Comparison of ENCODE assay signal across 24 cellular contexts in the genomic region with DNA sequence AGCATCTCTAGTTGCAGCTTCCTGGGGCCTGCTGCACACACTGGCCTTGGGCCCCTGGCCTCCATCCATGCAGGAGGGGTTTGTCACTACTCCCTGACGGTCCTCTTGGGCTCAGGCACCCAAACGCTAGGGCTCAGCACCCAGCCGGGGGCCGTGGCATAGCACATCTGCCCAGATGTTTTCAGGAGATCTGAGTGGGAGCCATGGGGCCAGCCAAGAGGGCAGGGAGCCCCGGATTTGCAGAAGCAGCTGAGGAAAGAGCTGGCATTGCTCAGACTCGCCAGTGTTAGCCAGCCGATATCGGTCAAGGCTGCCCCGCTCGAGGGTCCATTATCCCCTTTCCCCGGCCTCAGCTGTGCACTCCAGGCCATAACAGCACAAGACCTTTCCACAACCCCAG. TPM values are rescaled to one million over a fixed set of nuclear protein-coding genes. Genes with fewer than 3 reads are reported as not detected.
A peak's percentile ranks its signal among the peaks of the same experiment; 100 is the strongest.
DNase-seq lines count a peak whose midpoint lies in the region; ATAC-seq, FAIRE-seq and TF ChIP-seq lines count a peak whose summit lies in the region.
"Had no signal": no experiment of that assay in that cellular context is flagged by ENCODE, and none has a peak within 500 bp of the region (broad histone marks: within the 10 kb centered on the region; RNA-seq: fewer than 3 reads in every experiment).

No MANE protein-coding gene starts in this region.

- H3K36me3 ChIP-seq in kidney (ENCODE audit: control insufficient read depth in 1 of 2, insufficient read depth in 2 of 2, low read length in 2 of 2) (no peaks in the 10 kb centered on the region), SJCRH30 (no peaks in the 10 kb centered on the region)
- H3K36me3 ChIP-seq: colonic mucosa, left lung, uterus had no signal

- H3K27ac ChIP-seq in A549 (0 out of 6 replicates have a peak overlapping the region, but pooled peaks of 1 of the 2 experiments have one; percentile 91), kidney (ENCODE audit: low read depth in 2 of 2, low read length in 2 of 2) (no peak overlapping the region), SJCRH30 (no peak overlapping the region)
- H3K27ac ChIP-seq: colonic mucosa, KMS-11, left lung, parathyroid adenoma had no signal

- POLR2A ChIA-PET in A549 (lab: Yijun Ruan, JAX), result no interaction called here
- POLR2A ChIA-PET in activated naive CD8-positive, alpha-beta T cell treated with anti-CD3 and anti-CD28 coated beads, Interleukin-2, amount 10 ng/mL, durations not matched to agents 7 days and 5 days (lab: Charles Lee), result no interaction called here

- H3K9me3 Mint-ChIP-seq in Calu3 (ENCODE audit: low read depth, unreplicated experiment) (no peaks in the 10 kb centered on the region), naive B cell (no peaks in the 10 kb centered on the region)
- no peaks in the 10 kb centered on the region for H3K9me3 Mint-ChIP-seq in activated naive CD8-positive, alpha-beta T cell treated with anti-CD3 and anti-CD28 coated beads, Interleukin-2, amount 10 ng/mL, durations not matched to agents 7 days and 5 days

- DNase-seq in A549 (ENCODE audit: low read depth in 1 of 2, low spot score in 1 of 2) (no peak), Calu3 (no peak), naive B cell (no peak), kidney (no peak), SJCRH30 (no peak)
- no peak for DNase-seq in activated naive CD8-positive, alpha-beta T cell treated with anti-CD3 and anti-CD28 coated beads, Interleukin-2, amount 10 ng/mL, durations not matched to agents 7 days and 5 days
- DNase-seq: activated CD4-positive, CD25-positive, alpha-beta regulatory T cell; colonic mucosa; COR-L47; EL; left lung; NCI-H1092 treated with DMSO at 0.1 percent for 48 hours; NCI-H2107; NCI-H524; SHP77 treated with DMSO at 0.1 percent for 48 hours; stimulated activated CD4-positive, alpha-beta T cell treated with anti-CD3 and anti-CD28 coated beads, Interleukin-1b, Interleukin-23, amount 100 ng/mL, for 48 hours; T-helper 2 cell; uterus had no signal

- H3K4me2 ChIP-seq in A549, result peak overlapping the region; percentile 80; the same call in 2 of the 3 replicates
- H3K4me2 ChIP-seq: KMS-11 had no signal

- FAIRE-seq in A549 (lab: Jason Lieb, UNC) (no peak), kidney (lab: Jason Lieb, UNC) (no peak)
- FAIRE-seq: frontal cortex, GM19239 had no signal

- H3K36me3 Mint-ChIP-seq in Calu3 (ENCODE audit: insufficient read depth, unreplicated experiment) (peaks cover 54% of the 10 kb centered on the region), naive B cell (no peaks in the 10 kb centered on the region)
- H3K36me3 Mint-ChIP-seq in activated naive CD8-positive, alpha-beta T cell treated with anti-CD3 and anti-CD28 coated beads, Interleukin-2, amount 10 ng/mL, durations not matched to agents 7 days and 5 days, result no peaks in the 10 kb centered on the region

- no peak for ATAC-seq in A549
- ATAC-seq in activated naive CD8-positive, alpha-beta T cell treated with anti-CD3 and anti-CD28 coated beads, Interleukin-2, amount 10 ng/mL, durations not matched to agents 7 days and 5 days (ENCODE audit: low read depth), result no peak
- ATAC-seq in naive B cell (ENCODE audit: low read depth in 2 of 2), result no peak
- ATAC-seq in GM19463 (IDR thresholded peaks at IDR 0.05; ENCODE audit: unreplicated experiment), result no peak
- ATAC-seq in HG03045 (IDR thresholded peaks at IDR 0.05; ENCODE audit: unreplicated experiment), result no peak
- ATAC-seq: left lung had no signal

- H3K9me3 ChIP-seq in A549, result no peaks in the 10 kb centered on the region
- H3K9me3 ChIP-seq in kidney (ENCODE audit: control insufficient read depth in 1 of 2, low read length in 2 of 2), result no peaks in the 10 kb centered on the region
- H3K9me3 ChIP-seq in SJCRH30 (replicated peaks), result no peaks in the 10 kb centered on the region
- H3K9me3 ChIP-seq: colonic mucosa, left lung, uterus had no signal

- H3K27me3 ChIP-seq in SJCRH30, result no peaks in the 10 kb centered on the region
- H3K27me3 ChIP-seq: uterus had no signal

- BruUV-seq in Calu3 (replicated peaks; lab: Mats Ljungman, UMichigan), result no TSS peak

- no peak overlapping the region for H3K9ac ChIP-seq in kidney (ENCODE audit: low read length in 2 of 2)
- H3K9ac ChIP-seq: KMS-11, parathyroid adenoma had no signal

- H3K27me3 Mint-ChIP-seq in Calu3 (ENCODE audit: unreplicated experiment) (no peaks in the 10 kb centered on the region), naive B cell (peaks cover 58 to 80% (median 70%) of the 10 kb centered on the region in 3 donors)
- peaks cover 59% of the 10 kb centered on the region for H3K27me3 Mint-ChIP-seq in activated naive CD8-positive, alpha-beta T cell treated with anti-CD3 and anti-CD28 coated beads, Interleukin-2, amount 10 ng/mL, durations not matched to agents 7 days and 5 days

- H3K4me3 Mint-ChIP-seq in Calu3 (ENCODE audit: low read depth, unreplicated experiment) (peak overlapping the region; percentile 71), naive B cell (peak overlapping the region in 6 of 8 donors; percentile 64 to 83 (median 80))
- peak overlapping the region; percentile 52 for H3K4me3 Mint-ChIP-seq in activated naive CD8-positive, alpha-beta T cell treated with anti-CD3 and anti-CD28 coated beads, Interleukin-2, amount 10 ng/mL, durations not matched to agents 7 days and 5 days

- H3K4me1 ChIP-seq in A549 (peaks cover 5% of the 10 kb centered on the region), kidney (ENCODE audit: control insufficient read depth in 1 of 2, insufficient read depth in 1 of 2, low read depth in 1 of 2, low read length in 2 of 2) (no peaks in the 10 kb centered on the region), SJCRH30 (peaks cover under 1% of the 10 kb centered on the region; the same call in 1 of the 2 replicates)
- H3K4me1 ChIP-seq: colonic mucosa, parathyroid adenoma had no signal

- TF ChIP-seq CTCF in A549 (IDR thresholded peaks at IDR 0.05) (no peak), Calu3 (IDR thresholded peaks at IDR 0.05; ENCODE audit: unreplicated experiment) (no peak), kidney (IDR thresholded peaks at IDR 0.05; ENCODE audit: borderline replicate concordance, extremely low read depth, insufficient read depth) (no peak)

- peaks cover 16% of the 10 kb centered on the region for H3K4me1 Mint-ChIP-seq in Calu3 (ENCODE audit: low read depth, unreplicated experiment)
- peaks cover 1% of the 10 kb centered on the region for H3K4me1 Mint-ChIP-seq in activated naive CD8-positive, alpha-beta T cell treated with anti-CD3 and anti-CD28 coated beads, Interleukin-2, amount 10 ng/mL, durations not matched to agents 7 days and 5 days
- H3K4me1 Mint-ChIP-seq in naive B cell, result peaks cover 5 to 13% (median 10%) of the 10 kb centered on the region in 3 donors

- intact Hi-C loops in Calu3 (cut with micrococcal nuclease; ENCODE audit: unreplicated experiment) (no loop called here), kidney (cut with DNase I) (loop anchor here (10.0 kb wide), 1 partner anchor 243 kb away; no protein-coding TSS in a partner anchor)

- TF ChIP-seq POLR2A in A549 (IDR thresholded peaks at IDR 0.05; ENCODE audit: low read length), result no peak

- TF ChIP-seq EP300 in A549 (IDR thresholded peaks at IDR 0.05), result no peak

- CTCF ChIA-PET in A549 (lab: Yijun Ruan, JAX), result interaction anchor here (0.8 to 6.7 kb wide), 11 partner anchors 16 to 373 kb away, joined by 3 to 74 read pairs (median 7); a partner anchor contains a TSS
- CTCF ChIA-PET in Calu3 (lab: Charles Lee), result interaction anchor here (1.0 to 1.6 kb wide), 4 partner anchors 29 to 156 kb away, joined by 3 to 5 read pairs (median 4); no protein-coding TSS in a partner anchor

- peak overlapping the region; percentile 81 for H3K27ac Mint-ChIP-seq in Calu3 (ENCODE audit: unreplicated experiment)
- H3K27ac Mint-ChIP-seq in activated naive CD8-positive, alpha-beta T cell treated with anti-CD3 and anti-CD28 coated beads, Interleukin-2, amount 10 ng/mL, durations not matched to agents 7 days and 5 days, result no peak overlapping the region
- no peak overlapping the region for H3K27ac Mint-ChIP-seq in naive B cell

- no peak overlapping the region for H3K4me3 ChIP-seq in A549
- no peak overlapping the region for H3K4me3 ChIP-seq in kidney (ENCODE audit: low read length in 2 of 2)
- H3K4me3 ChIP-seq in SJCRH30, result no peak overlapping the region

- no peak for TF ChIP-seq RAD21 in A549 (conservative IDR thresholded peaks at IDR 0.05 in 1 of 2, IDR thresholded peaks at IDR 0.05 in 1 of 2)

- WGBS in A549 (ENCODE audit: missing lambda C conversion rate), result 84% methylated on average over 11 of the region's 11 CpGs

TF ChIP-seq in A549, 52 proteins besides CTCF, POLR2A, EP300 and RAD21 (continues in another document):
- TF ChIP-seq TFCP2L1 (CRISPR knock-in tag; IDR thresholded peaks at IDR 0.05) (no peak), CHD4 (IDR thresholded peaks at IDR 0.05; ENCODE audit: borderline replicate concordance) (no peak), NFE2L2 (conservative IDR thresholded peaks at IDR 0.05; ENCODE audit: low read length) (no peak)

RNA-seq across cellular contexts. Expression of a gene that starts 1.5 kb away (rescaled TPM):
- polyA plus RNA-seq in A549 (2011; rRNA removed), result 9.3 and 11.9 TPM in 2 replicates
- 13.4 and 14.7 TPM in 2 replicates for polyA plus RNA-seq in A549 (2012; cell fraction: cytosol; rRNA removed)
- 8.6 and 10.3 TPM in 2 replicates for polyA plus RNA-seq in A549 (2012; cell fraction: nucleus; rRNA removed)
- 11.5 to 13.9 TPM (median 12.2 TPM) in 3 replicates for polyA plus RNA-seq in A549 (2017; fragmentation: RNase III; extraction: RNeasy Plus Mini Kit Qiagen cat#74134 plus additional on column Dnase treatment)
- 3.8 and 4.2 TPM in 2 replicates for polyA minus RNA-seq in A549 (2011; rRNA and poly(A)+ RNA removed)
- total RNA-seq in Calu3 (2022), result 666 and 983 TPM in 2 replicates
- not detected for total RNA-seq in activated naive CD8-positive, alpha-beta T cell treated with anti-CD3 and anti-CD28 coated beads, Interleukin-2, amount 10 ng/mL, durations not matched to agents 7 days and 5 days
- not detected for polyA plus RNA-seq in naive B cell (ENCODE audit: low read depth in 6 of 6)
- 19.6 TPM for total RNA-seq in kidney
- polyA plus RNA-seq in kidney (ENCODE audit: insufficient read depth, low read depth, low replicate concordance), result 5.4 TPM
- total RNA-seq in SJCRH30 (2014; rRNA removed; shearing (Covaris generic)), result 148 and 154 TPM in 2 replicates

RNA-seq across cellular contexts. Expression of a gene that starts 41.0 kb away (rescaled TPM):
- 12.2 and 14.5 TPM in 2 replicates for polyA plus RNA-seq in A549 (2011; rRNA removed)
- polyA plus RNA-seq in A549 (2012; cell fraction: cytosol; rRNA removed), result 16.0 and 20.2 TPM in 2 replicates
- 54.6 and 61.1 TPM in 2 replicates for polyA plus RNA-seq in A549 (2012; cell fraction: nucleus; rRNA removed)
- polyA plus RNA-seq in A549 (2017; fragmentation: RNase III; extraction: RNeasy Plus Mini Kit Qiagen cat#74134 plus additional on column Dnase treatment), result 17.7 to 19.5 TPM (median 18.6 TPM) in 3 replicates
- polyA minus RNA-seq in A549 (2011; rRNA and poly(A)+ RNA removed), result 29.3 and 34.0 TPM in 2 replicates
- total RNA-seq in Calu3 (2022), result 20.1 and 21.3 TPM in 2 replicates
- under 1 TPM; 0.48 to 0.97 TPM for total RNA-seq in activated naive CD8-positive, alpha-beta T cell treated with anti-CD3 and anti-CD28 coated beads, Interleukin-2, amount 10 ng/mL, durations not matched to agents 7 days and 5 days
- polyA plus RNA-seq in naive B cell (ENCODE audit: low read depth in 6 of 6), result 10 to 100 TPM in 1 of 6 donors, 1 to 10 TPM in 5; 3.4 to 10.3 (median 6.0) TPM
- 24.9 TPM for total RNA-seq in kidney
- polyA plus RNA-seq in kidney (ENCODE audit: insufficient read depth, low read depth, low replicate concordance), result 1.1 TPM
- 5.5 and 5.8 TPM in 2 replicates for total RNA-seq in SJCRH30 (2014; rRNA removed; shearing (Covaris generic))

Comparison
In these comparisons a context has a peak if more than half of its experiments do, and no peak if none do; other contexts are left out.
1. RNA of a gene that starts 1.5 kb away (total RNA-seq): 666 to 983 TPM in Calu3, 148 to 154 TPM in SJCRH30 and 19.6 TPM in kidney (single experiment); not detected in activated naive CD8-positive, alpha-beta T cell treated with anti-CD3 and anti-CD28 coated beads, Interleukin-2, amount 10 ng/mL, durations not matched to agents 7 days and 5 days; every median in the first group is over 10 times any median in the second.
2. Peak in every context shown above with its lines, with median percentiles within 50 percentile points of each other: H3K4me3 Mint-ChIP-seq.